35 cellular contexts compared by ENCODE assay signal in the genomic region with DNA sequence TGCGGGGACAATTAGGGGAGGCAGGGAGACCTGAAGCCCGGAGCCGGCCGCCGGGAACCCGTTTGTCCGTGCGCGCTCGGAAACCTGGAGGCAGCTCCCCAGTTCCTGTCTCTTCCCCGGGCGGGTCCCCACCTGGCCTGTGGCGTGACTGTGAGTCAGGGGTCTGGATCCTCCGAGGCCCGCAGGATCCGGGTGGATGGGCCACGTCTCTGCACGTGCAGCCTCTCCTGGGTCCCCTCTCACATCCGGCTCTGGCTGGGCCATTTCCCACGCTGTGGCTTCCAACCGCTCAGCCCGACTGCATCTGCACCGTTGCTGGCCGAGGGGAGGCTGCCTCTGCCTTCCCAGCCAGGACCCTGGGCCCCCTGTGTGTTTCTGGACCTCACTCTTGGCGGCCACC. TPM values are rescaled to one million over a fixed set of nuclear protein-coding genes. Genes with fewer than 3 reads are reported as not detected.
"Had no signal": no experiment of that assay in that cellular context is flagged by ENCODE, and none has a peak within 500 bp of the region (broad histone marks: within the 10 kb centered on the region; RNA-seq: fewer than 3 reads in every experiment).

No MANE protein-coding gene starts in this region.

- H3K36me3 ChIP-seq: adrenal gland, ascending aorta, brain microvascular endothelial cell, breast epithelium, cardiac muscle cell had no signal

- DNase-seq: activated effector memory CD4-positive, alpha-beta T cell treated with anti-CD3 and anti-CD28 coated beads, Interleukin-2, amount 50 U/mL, for 16 hours; activated effector memory CD4-positive, alpha-beta T cell treated with Interleukin-2 at 50 U/mL for 16 hours; activated gamma-delta T cell; activated gamma-delta T cell treated with Interleukin-2 at 50 U/mL for 16 hours; activated naive CD4-positive, alpha-beta T cell; activated naive CD4-positive, alpha-beta T cell treated with anti-CD3 and anti-CD28 coated beads for 36 hours; activated naive CD4-positive, alpha-beta T cell treated with anti-CD3 and anti-CD28 coated beads, Interleukin-2, amount 10 ng/mL, durations not matched to agents 7 days and 5 days; activated naive CD4-positive, alpha-beta T cell treated with anti-CD3 and anti-CD28 coated beads, Interleukin-2, amount 50 U/mL, for 16 hours; activated naive CD4-positive, alpha-beta T cell treated with Interleukin-2 at 50 U/mL for 16 hours; activated naive CD8-positive, alpha-beta T cell treated with anti-CD3 and anti-CD28 coated beads for 36 hours; activated naive CD8-positive, alpha-beta T cell treated with anti-CD3 and anti-CD28 coated beads, Interleukin-2, amount 10 ng/mL, durations not matched to agents 7 days and 5 days; activated naive CD8-positive, alpha-beta T cell treated with anti-CD3 and anti-CD28 coated beads, Interleukin-2, amount 50 U/mL, for 24 hours; activated T-cell treated with anti-CD3 and anti-CD28 coated beads for 4 hours; activated T-cell treated with anti-CD3 and anti-CD28 coated beads, Interleukin-2, amount 50 U/mL, for 1 hour; activated T-cell treated with anti-CD3 and anti-CD28 coated beads, Interleukin-2, amount 50 U/mL, for 24 hours; activated T-cell treated with anti-CD3 and anti-CD28 coated beads, Interleukin-2, amount 50 U/mL, for 4 hours; activated T-cell treated with anti-CD3 and anti-CD28 coated beads, Interleukin-2, amount 50 U/mL, for 48 hours; activated T-cell treated with anti-CD3 and anti-CD28 coated beads, Interleukin-2, amount 50 U/mL, for 72 hours; adrenal gland; amniotic stem cell; amygdala; anterior cingulate cortex; aorta; body of pancreas; brain microvascular endothelial cell; caudate nucleus; central memory CD4-positive, alpha-beta T cell; cerebellar nuclear complex had no signal

- H3K9me3 ChIP-seq: adrenal gland, ascending aorta, body of pancreas, breast epithelium had no signal

- ATAC-seq: activated naive CD4-positive, alpha-beta T cell treated with anti-CD3 and anti-CD28 coated beads, Interleukin-2, amount 50 U/mL, for 72 hours; activated naive CD8-positive, alpha-beta T cell treated with anti-CD3 and anti-CD28 coated beads, Interleukin-2, amount 50 U/mL, for 24 hours; activated T-cell treated with anti-CD3 and anti-CD28 coated beads, Interleukin-2, amount 50 U/mL, for 4 hours; activated T-cell treated with anti-CD3 and anti-CD28 coated beads, Interleukin-2, amount 50 U/mL, for 72 hours; activated T-helper 17 cell treated with anti-CD3 and anti-CD28 coated beads, Interleukin-2, amount 50 U/mL, for 72 hours; body of pancreas had no signal

- H3K27me3 ChIP-seq: adrenal gland, ascending aorta, body of pancreas, brain microvascular endothelial cell, breast epithelium, cardiac muscle cell had no signal

- H3K27ac ChIP-seq: adrenal gland, ascending aorta, body of pancreas, brain microvascular endothelial cell, breast epithelium, cardiac muscle cell had no signal

- H3K4me1 ChIP-seq: adrenal gland, ascending aorta, body of pancreas, breast epithelium had no signal

- H3K4me3 ChIP-seq: adrenal gland, ascending aorta, body of pancreas, breast epithelium, cardiac muscle cell had no signal

RNA-seq across cellular contexts. Expression of a gene that starts 14.8 kb away (rescaled TPM):
- total RNA-seq: activated naive CD4-positive, alpha-beta T cell treated with anti-CD3 and anti-CD28 coated beads for 36 hours; activated naive CD8-positive, alpha-beta T cell treated with anti-CD3 and anti-CD28 coated beads for 36 hours; activated naive CD8-positive, alpha-beta T cell treated with anti-CD3 and anti-CD28 coated beads, Interleukin-2, amount 10 ng/mL, durations not matched to agents 7 days and 5 days; activated T-cell treated with anti-CD3 and anti-CD28 coated beads, Interleukin-2, amount 50 U/mL, for 72 hours; activated T-helper 1 cell treated with anti-CD3 and anti-CD28 coated beads, Interleukin-12 subunit alpha, Interleukin-12 subunit beta, Interleukin-2, Interleukin-4 antibody, amounts not matched to agents 30 ng/mL and 10 ng/mL and 1 ng/mL, durations not matched to agents 14 hours and 24 hours and 36 hours; activated T-helper 17 cell treated with anti-CD3 and anti-CD28 coated beads, Interleukin-2, amount 50 U/mL, for 72 hours; activated T-helper 2 cell treated with anti-CD3 and anti-CD28 coated beads, Interferon-gamma antibody, Interleukin-2, Interleukin-4, amounts not matched to agents 10 μg/mL and 5 μg/mL and 100 μg/mL, durations not matched to agents 14 hours and 24 hours and 36 hours had no signal
